Comparison of ENCODE assay signal across 24 cellular contexts in genomic region chr5:68126871-68127270, GRCh38.
DNase-seq lines count a peak whose midpoint lies in the region; ATAC-seq, FAIRE-seq and TF ChIP-seq lines count a peak whose summit lies in the region.
"Had no signal": no experiment of that assay in that cellular context is flagged by ENCODE, and none has a peak within 500 bp of the region (broad histone marks: within the 10 kb centered on the region; RNA-seq: fewer than 3 reads in every experiment).

No MANE protein-coding gene starts in this region.

- H3K4me3 ChIP-seq in AG10803 (ENCODE audit: low read length) (no peak overlapping the region), bronchial epithelial cell (ENCODE audit: low read depth, low read length) (no peak overlapping the region), keratinocyte (ENCODE audit: control insufficient read depth in 2 of 3, extremely low read depth in 1 of 3, insufficient read depth in 2 of 3, low read depth in 1 of 3, low read length in 3 of 3) (no peak overlapping the region)
- H3K4me3 ChIP-seq: BLaER1, K562, PC-9 had no signal

- no peak overlapping the region for H3K27ac ChIP-seq in keratinocyte (ENCODE audit: control insufficient read depth, insufficient read depth, low read length)
- H3K27ac ChIP-seq: BLaER1, PC-9 had no signal

- FAIRE-seq in bronchial epithelial cell (lab: Jason Lieb, UNC) (no peak), keratinocyte (lab: Jason Lieb, UNC) (peak; percentile 69)
- FAIRE-seq: A204.1, HTR-8/SVneo, K562 had no signal

- H4K20me1 ChIP-seq in keratinocyte (ENCODE audit: control insufficient read depth, extremely low read depth, insufficient read depth, low read length) = no peaks in the 10 kb centered on the region
- H4K20me1 ChIP-seq: BLaER1 had no signal

- no peak for ATAC-seq in GM21619 (IDR thresholded peaks at IDR 0.05; ENCODE audit: unreplicated experiment)
- no peak for ATAC-seq in SK-N-SH treated with all-trans-retinoic acid at 6 μM for 48 hours
- ATAC-seq: K562 had no signal

- TF ChIP-seq CTCF in AG10803 (conservative IDR thresholded peaks at IDR 0.05; ENCODE audit: low read length) (no peak), bronchial epithelial cell (IDR thresholded peaks at IDR 0.05; ENCODE audit: insufficient read depth, low read length, severe bottlenecking) (no peak), keratinocyte (optimal IDR thresholded peaks at IDR 0.05 in 1 of 3, IDR thresholded peaks at IDR 0.05 in 1 of 3, conservative IDR thresholded peaks at IDR 0.05 in 1 of 3; ENCODE audit: extremely low read depth in 1 of 3, insufficient read depth in 2 of 3, low read length in 3 of 3) (no peak)

- no peaks in the 10 kb centered on the region for H3K9me3 ChIP-seq in keratinocyte (ENCODE audit: control insufficient read depth, low read depth, low read length)
- H3K9me3 ChIP-seq: BLaER1 had no signal

- H3K27me3 ChIP-seq in bronchial epithelial cell (ENCODE audit: control insufficient read depth, insufficient read depth, low read length) = no peaks in the 10 kb centered on the region
- no peaks in the 10 kb centered on the region for H3K27me3 ChIP-seq in keratinocyte (ENCODE audit: control insufficient read depth, extremely low read depth, insufficient read depth, low read length)
- H3K27me3 ChIP-seq: BLaER1 had no signal

- H3K4me2 ChIP-seq in keratinocyte (ENCODE audit: control insufficient read depth, extremely low read depth, insufficient read depth, low read depth, low read length) = no peak overlapping the region
- H3K4me2 ChIP-seq: BLaER1, PC-9 had no signal

- no peak overlapping the region for H2AFZ ChIP-seq in keratinocyte (ENCODE audit: control insufficient read depth, low read length)
- H2AFZ ChIP-seq: PC-9 had no signal

- H3K36me3 ChIP-seq in bronchial epithelial cell (ENCODE audit: control insufficient read depth, insufficient read depth, low read length) = no peaks in the 10 kb centered on the region
- no peaks in the 10 kb centered on the region for H3K36me3 ChIP-seq in keratinocyte (ENCODE audit: control insufficient read depth in 2 of 2, extremely low read depth in 1 of 2, insufficient read depth in 2 of 2, low read length in 2 of 2)
- H3K36me3 ChIP-seq: BLaER1 had no signal

- dilution Hi-C loops in keratinocyte (cut with MboI; ENCODE audit: extremely low pct_ligation_motif_present, low sequenced_read_pairs) = no loop called here

- no peaks in the 10 kb centered on the region for H3K9me1 ChIP-seq in keratinocyte (ENCODE audit: control insufficient read depth, extremely low read depth, insufficient read depth, low read length)

- peaks cover 11% of the 10 kb centered on the region for H3K4me1 ChIP-seq in keratinocyte (ENCODE audit: control insufficient read depth, extremely low read depth, insufficient read depth, low read length)
- H3K4me1 ChIP-seq: BLaER1 had no signal

- DNase-seq in AG10803 (ENCODE audit: low read depth) (peak; percentile 46), EH (ENCODE audit: low read depth) (peak; percentile 75), bronchial epithelial cell (ENCODE audit: low read depth) (peak; percentile 45), keratinocyte (ENCODE audit: low read depth, low spot score) (no peak), NCI-H774 (lab: John Stamatoyannopoulos, UW) (no peak)
- DNase-seq: CD4-positive, alpha-beta T cell; COR-L47; H7; Kasumi-1; NCI-H1105 treated with DMSO at 0.1 percent for 48 hours; NCI-H2029; NCI-H446; NCI-H524 treated with DMSO at 0.1 percent for 48 hours; NCI-H82; PC-9; RPMI8226; SHP77; T-helper 1 cell had no signal

- no peak overlapping the region for H3K9ac ChIP-seq in keratinocyte (ENCODE audit: control insufficient read depth, extremely low read depth, insufficient read depth, low read length)
- H3K9ac ChIP-seq: BLaER1 had no signal

- no peaks in the 10 kb centered on the region for H3K79me2 ChIP-seq in keratinocyte (ENCODE audit: control insufficient read depth, insufficient read depth, low read length)

TF ChIP-seq in SK-N-SH treated with all-trans-retinoic acid at 6 μM for 48 hours, 23 proteins besides CTCF, POLR2A, EP300 and RAD21:
- TF ChIP-seq ZNF565 (CRISPR knock-in tag; conservative IDR thresholded peaks at IDR 0.05; ENCODE audit: low read depth) (no peak), ESRRG (CRISPR knock-in tag; IDR thresholded peaks at IDR 0.05) (no peak), ZFP30 (CRISPR knock-in tag; IDR thresholded peaks at IDR 0.05) (no peak)

Comparison
In these comparisons a context has a peak if more than half of its experiments do, and no peak if none do; other contexts are left out.
1. DNase-seq: peak in AG10803 (single experiment), EH (single experiment) and bronchial epithelial cell (single experiment); none in keratinocyte (single experiment) and NCI-H774 (single experiment).